In the genomic region with DNA sequence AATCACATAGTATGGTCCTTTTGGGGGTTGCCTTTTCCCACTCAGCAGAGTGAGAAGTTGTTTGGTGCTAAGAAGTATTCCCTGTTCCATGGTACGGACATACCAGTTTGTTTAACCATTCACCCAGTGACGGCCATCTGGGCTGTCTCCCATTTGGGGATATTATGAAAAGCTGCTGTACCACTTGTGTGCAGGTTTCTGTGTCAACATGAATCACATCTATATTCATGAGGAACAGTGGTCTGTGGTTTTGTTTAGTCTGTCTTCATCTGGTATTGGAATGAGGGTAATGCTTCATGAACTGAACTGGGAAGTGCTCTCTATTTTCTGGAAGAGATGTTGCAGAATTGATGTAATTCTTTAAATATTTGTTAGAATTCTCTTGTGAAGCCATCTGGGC, we compare ENCODE assay signal across 13 cellular contexts.
DNase-seq lines count a peak whose midpoint lies in the region; TF ChIP-seq lines count a peak whose summit lies in the region.
"Had no signal": no experiment of that assay in that cellular context is flagged by ENCODE, and none has a peak within 500 bp of the region (broad histone marks: within the 10 kb centered on the region; RNA-seq: fewer than 3 reads in every experiment).

No MANE protein-coding gene starts in this region.

- TF ChIP-seq EP300 in suprapubic skin (IDR thresholded peaks at IDR 0.05), result no peak

- DNase-seq in AG04449 (ENCODE audit: low read depth, low spot score) (peak; percentile 58), ELR (ENCODE audit: low read depth) (peak; percentile 76), RPMI7951 (ENCODE audit: low read depth) (peak; percentile 81), foreskin fibroblast (peak; percentile 15 to 35), caudate nucleus (lab: John Stamatoyannopoulos, UW) (no peak), suprapubic skin (ENCODE audit: low spot score in 2 of 2) (no peak)
- DNase-seq in CD8-positive, alpha-beta memory T cell, result no peak
- no peak for DNase-seq in activated CD4-positive, CD25-positive, alpha-beta regulatory T cell (lab: John Stamatoyannopoulos, UW)
- DNase-seq: activated gamma-delta T cell, NCI-H1417 treated with DMSO at 0.1 percent for 48 hours, SW 1271 had no signal

- H3K4me3 Mint-ChIP-seq in CD8-positive, alpha-beta memory T cell, result no peak overlapping the region
- H3K4me3 Mint-ChIP-seq: CD14-positive monocyte had no signal

- H3K27ac Mint-ChIP-seq in CD8-positive, alpha-beta memory T cell, result peak overlapping the region in 1 of 8 donors; percentile 25
- H3K27ac Mint-ChIP-seq: CD14-positive monocyte had no signal

- POLR2A ChIA-PET in AG04449 (lab: Yijun Ruan, JAX), result no interaction called here
- POLR2A ChIA-PET in CD8-positive, alpha-beta memory T cell (lab: Charles Lee), result no interaction called here

- TF ChIP-seq CTCF in AG04449 (IDR thresholded peaks at IDR 0.05; ENCODE audit: insufficient read depth, low read length, missing control alignments), result no peak
- TF ChIP-seq CTCF in foreskin fibroblast (IDR thresholded peaks at IDR 0.05; ENCODE audit: low read depth, low read length), result no peak
- no peak for TF ChIP-seq CTCF in suprapubic skin (IDR thresholded peaks at IDR 0.05)

- H3K4me3 ChIP-seq in AG04449 (ENCODE audit: low read depth, low read length) (no peak overlapping the region), foreskin fibroblast (ENCODE audit: low read depth in 1 of 2, low read length in 2 of 2) (no peak overlapping the region), suprapubic skin (no peak overlapping the region)
- H3K4me3 ChIP-seq in CD8-positive, alpha-beta memory T cell (ENCODE audit: low read length), result no peak overlapping the region
- H3K4me3 ChIP-seq: coronary artery had no signal

- H3K9me3 ChIP-seq in CD8-positive, alpha-beta memory T cell (ENCODE audit: low read length), result no peaks in the 10 kb centered on the region
- H3K9me3 ChIP-seq in suprapubic skin, result no peaks in the 10 kb centered on the region

- H3K9me3 Mint-ChIP-seq in CD8-positive, alpha-beta memory T cell, result peaks cover 0 to 4% (median 0%) of the 10 kb centered on the region in 5 donors

- H3K27ac ChIP-seq in caudate nucleus (ENCODE audit: low read depth, low read length), result no peak overlapping the region
- H3K27ac ChIP-seq in CD8-positive, alpha-beta memory T cell (ENCODE audit: low read depth, low read length), result no peak overlapping the region
- H3K27ac ChIP-seq in suprapubic skin, result no peak overlapping the region
- H3K27ac ChIP-seq: coronary artery had no signal

- CTCF ChIA-PET in AG04449 (lab: Yijun Ruan, JAX), result no interaction called here
- CTCF ChIA-PET in CD8-positive, alpha-beta memory T cell (lab: Charles Lee), result no interaction called here

- H3K4me1 Mint-ChIP-seq in CD8-positive, alpha-beta memory T cell, result peaks cover 16 to 21% (median 17%) of the 10 kb centered on the region in 3 donors
- H3K4me1 Mint-ChIP-seq: CD14-positive monocyte had no signal

- TF ChIP-seq POLR2A in suprapubic skin (IDR thresholded peaks at IDR 0.05), result no peak

- WGBS in suprapubic skin, result 89% methylated on average over 2 of the region's 2 CpGs

- H3K36me3 ChIP-seq in CD8-positive, alpha-beta memory T cell (ENCODE audit: insufficient read depth, low read length), result no peaks in the 10 kb centered on the region
- peaks cover 12% of the 10 kb centered on the region for H3K36me3 ChIP-seq in suprapubic skin

- no peaks in the 10 kb centered on the region for H3K36me3 Mint-ChIP-seq in CD8-positive, alpha-beta memory T cell
- H3K36me3 Mint-ChIP-seq: CD14-positive monocyte had no signal

- peaks cover 0 to 2% of the 10 kb centered on the region in 2 donors for H3K27me3 Mint-ChIP-seq in CD8-positive, alpha-beta memory T cell

- H3K27me3 ChIP-seq in CD8-positive, alpha-beta memory T cell (ENCODE audit: insufficient read depth, low read length, poor library complexity, severe bottlenecking), result no peaks in the 10 kb centered on the region
- H3K27me3 ChIP-seq in suprapubic skin, result no peaks in the 10 kb centered on the region

- H3K4me1 ChIP-seq in CD8-positive, alpha-beta memory T cell (ENCODE audit: insufficient read depth, low read length), result no peaks in the 10 kb centered on the region
- no peaks in the 10 kb centered on the region for H3K4me1 ChIP-seq in suprapubic skin

Comparison
In these comparisons a context has a peak if more than half of its experiments do, and no peak if none do; other contexts are left out.
1. DNase-seq: peak in AG04449 (single experiment), ELR (single experiment), RPMI7951 (single experiment) and foreskin fibroblast (2 of 2); none in caudate nucleus (0 of 61), CD8-positive, alpha-beta memory T cell (0 of 5), activated CD4-positive, CD25-positive, alpha-beta regulatory T cell (0 of 4) and suprapubic skin (0 of 2).